In the genomic region with DNA sequence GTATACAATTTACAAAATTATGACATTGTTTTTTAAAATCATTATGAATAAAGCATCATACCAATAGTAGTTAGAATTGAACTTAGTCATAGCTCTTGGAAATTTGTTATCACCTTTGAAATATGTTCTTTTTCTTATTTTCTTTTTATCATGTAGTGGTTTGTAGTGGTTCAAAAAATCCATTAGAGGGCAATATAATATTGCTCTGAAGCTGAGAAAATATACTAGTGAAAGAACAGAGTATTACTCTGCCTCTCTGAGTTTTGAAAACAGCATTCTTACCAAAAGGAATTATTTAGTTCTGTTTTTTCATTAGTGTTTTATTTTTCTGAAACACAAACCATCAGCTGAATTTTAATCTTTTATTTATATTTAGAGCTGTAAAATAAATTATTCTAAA, we compare ENCODE assay signal across 8 cellular contexts.
DNase-seq lines count a peak whose midpoint lies in the region; ATAC-seq, FAIRE-seq and TF ChIP-seq lines count a peak whose summit lies in the region.

No MANE protein-coding gene starts in this region.

- no peak for FAIRE-seq in HepG2 (lab: Jason Lieb, UNC)

- no peaks in the 10 kb centered on the region for H3K4me1 ChIP-seq in HepG2 (ENCODE audit: insufficient read depth, low read length)

- no peak for TF ChIP-seq EP300 in HepG2 (IDR thresholded peaks at IDR 0.05; ENCODE audit: low read depth in 2 of 2, low read length in 2 of 2)
- TF ChIP-seq EP300 in HepG2 (CRISPR knock-in tag; IDR thresholded peaks at IDR 0.05; ENCODE audit: borderline replicate concordance), result no peak

- H2AFZ ChIP-seq in HepG2 (ENCODE audit: low read length), result no peak overlapping the region

- intact Hi-C loops in HepG2 (cut with micrococcal nuclease; ENCODE audit: unreplicated experiment), result loop anchor here (1.0 to 5.0 kb wide), 2 partner anchors 760 to 1108 kb away; no protein-coding TSS in a partner anchor

- TF ChIP-seq RAD21 in HepG2 (CRISPR knock-in tag; IDR thresholded peaks at IDR 0.05), result no peak

- H3K27me3 ChIP-seq in HepG2 (ENCODE audit: control insufficient read depth in 1 of 2, insufficient read depth in 2 of 2, low read length in 2 of 2), result no peaks in the 10 kb centered on the region

- no peaks in the 10 kb centered on the region for H3K36me3 ChIP-seq in HepG2 (replicated peaks in 1 of 2; ENCODE audit: control insufficient read depth in 1 of 2, insufficient read depth in 2 of 2, low read length in 2 of 2)

- no peak for TF ChIP-seq CTCF in HepG2 (CRISPR knock-in tag; IDR thresholded peaks at IDR 0.05)

- no peak overlapping the region for H3K27ac ChIP-seq in HepG2 (ENCODE audit: extremely low read length, insufficient read depth, low read length)

- POLR2A ChIA-PET in HepG2 (lab: Yijun Ruan, JAX), result no interaction called here

- no TSS peak for BruUV-seq in HepG2 (replicated peaks; lab: Mats Ljungman, UMichigan)

- no peak for TF ChIP-seq POLR2A in HepG2 (IDR thresholded peaks at IDR 0.05; ENCODE audit: insufficient read depth in 1 of 2, low read depth in 2 of 2, low read length in 2 of 2)

- H3K9ac ChIP-seq in HepG2 (ENCODE audit: insufficient read depth, low read depth, low read length), result no peak overlapping the region

- no peak overlapping the region for H3K4me3 ChIP-seq in HepG2 (replicated peaks in 1 of 3; ENCODE audit: insufficient read depth in 1 of 3, low read depth in 2 of 3, low read length in 3 of 3)

- ATAC-seq in HG03565 (IDR thresholded peaks at IDR 0.05; ENCODE audit: unreplicated experiment) (peak; percentile 59), HepG2 (no peak), HG03139 (IDR thresholded peaks at IDR 0.05; ENCODE audit: unreplicated experiment) (no peak), HG03457 (IDR thresholded peaks at IDR 0.05; ENCODE audit: unreplicated experiment) (no peak)

- H3K4me2 ChIP-seq in HepG2 (ENCODE audit: low read depth, low read length), result no peak overlapping the region

- no peaks in the 10 kb centered on the region for H4K20me1 ChIP-seq in HepG2 (ENCODE audit: insufficient read depth, low read length)

- H3K79me2 ChIP-seq in HepG2 (ENCODE audit: insufficient read depth, low read length), result no peaks in the 10 kb centered on the region

- in situ Hi-C loops in HepG2 (cut with HindIII; ENCODE audit: extremely low pct_ligation_motif_present, low pct_unique_long_range_greater_than_20kb), result no loop called here

- CTCF ChIA-PET in HepG2 (lab: Yijun Ruan, JAX; ENCODE audit: low intra/inter-chr PET ratio, low total read pairs), result no interaction called here

- H3K9me3 ChIP-seq in HepG2 (ENCODE audit: low read length), result no peaks in the 10 kb centered on the region

- peak; percentile 55 for DNase-seq in DMS53 treated with DMSO at 0.1 percent for 48 hours (lab: John Stamatoyannopoulos, UW; ENCODE audit: unreplicated experiment)
- peak; percentile 40 for DNase-seq in SW480 (ENCODE audit: low spot score)
- DNase-seq in HepG2 (ENCODE audit: low spot score), result peak; percentile 3
- no peak for DNase-seq in activated T-cell treated with anti-CD3 and anti-CD28 coated beads for 4 hours
- no peak for DNase-seq in KG1 (lab: John Stamatoyannopoulos, UW)

TF ChIP-seq in HepG2, 621 proteins besides CTCF, POLR2A, EP300 and RAD21:
- TF ChIP-seq STAG1 (CRISPR knock-in tag; IDR thresholded peaks at IDR 0.05) (peak; percentile 44), KLF12 (CRISPR knock-in tag; IDR thresholded peaks at IDR 0.05; ENCODE audit: borderline replicate concordance) (no peak)

Comparison
In these comparisons a context has a peak if more than half of its experiments do, and no peak if none do; other contexts are left out.
1. DNase-seq: peak in DMS53 treated with DMSO at 0.1 percent for 48 hours (single experiment), SW480 (single experiment) and HepG2 (single experiment); none in activated T-cell treated with anti-CD3 and anti-CD28 coated beads for 4 hours (single experiment) and KG1 (single experiment).